Comparison of ENCODE assay signal across 1 cellular context in the genomic region with DNA sequence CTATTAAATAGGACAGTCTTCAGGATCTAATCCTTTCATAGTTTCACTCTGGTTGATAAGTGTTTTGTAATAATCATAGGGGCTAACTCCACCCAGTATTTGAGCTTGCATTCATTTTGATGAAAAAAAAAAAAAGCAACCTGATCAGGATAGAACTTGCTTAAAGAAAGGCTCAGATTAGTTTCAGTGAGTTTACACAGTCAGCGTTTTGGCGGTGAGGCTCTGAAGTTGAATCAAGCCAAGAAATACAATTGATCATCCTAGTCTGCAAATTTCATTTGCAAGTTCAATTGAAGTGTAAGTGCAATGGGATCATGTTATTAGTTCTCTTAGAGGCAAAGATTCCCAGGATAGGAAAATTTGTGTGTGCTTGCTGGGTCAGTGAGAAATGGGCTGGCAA.
A peak's percentile ranks its signal among the peaks of the same experiment; 100 is the strongest.
TF ChIP-seq lines count a peak whose summit lies in the region.

No MANE protein-coding gene starts in this region.

TF ChIP-seq in HepG2, 621 proteins besides CTCF, POLR2A, EP300 and RAD21 (continued from another document):
- peak; percentile 25 to 70; a peak in 2 of 4 replicates for TF ChIP-seq MAFK (conservative IDR thresholded peaks at IDR 0.05 in 1 of 2, IDR thresholded peaks at IDR 0.05 in 1 of 2; ENCODE audit: low read length in 2 of 2)
- TF ChIP-seq MBNL3 (CRISPR knock-in tag; conservative IDR thresholded peaks at IDR 0.05) = no peak
- TF ChIP-seq MAFF (IDR thresholded peaks at IDR 0.05; ENCODE audit: low read depth, low read length) = peak; percentile 55
